In the genomic region with DNA sequence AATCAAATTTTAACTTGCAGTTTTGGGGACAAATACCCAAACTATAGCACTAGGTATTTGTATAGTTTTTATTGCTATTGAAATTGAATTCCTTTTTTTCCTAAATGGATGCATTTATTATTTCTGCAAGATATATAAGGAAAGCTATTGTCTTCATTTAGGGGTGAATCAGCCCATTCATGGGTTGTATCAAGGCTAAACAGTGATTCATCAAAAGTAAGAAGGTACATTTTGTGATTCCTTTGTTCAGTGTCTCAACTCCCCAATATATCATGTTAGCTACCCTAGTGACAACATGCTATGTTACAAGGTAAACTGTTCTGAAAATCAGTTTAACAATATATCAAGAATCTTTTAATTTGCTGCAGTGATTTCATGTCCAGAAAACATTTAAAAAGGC, we compare ENCODE assay signal across 13 cellular contexts.
A peak's percentile ranks its signal among the peaks of the same experiment; 100 is the strongest.
DNase-seq lines count a peak whose midpoint lies in the region; ATAC-seq and TF ChIP-seq lines count a peak whose summit lies in the region.
"Had no signal": no experiment of that assay in that cellular context is flagged by ENCODE, and none has a peak within 500 bp of the region (broad histone marks: within the 10 kb centered on the region; RNA-seq: fewer than 3 reads in every experiment).

No MANE protein-coding gene starts in this region.

- no peak for ATAC-seq in left ventricle myocardium superior
- no peak for ATAC-seq in GM19397 (IDR thresholded peaks at IDR 0.05; ENCODE audit: unreplicated experiment)

- H3K27me3 ChIP-seq in left ventricle myocardium inferior (ENCODE audit: low read depth), result no peaks in the 10 kb centered on the region

- TF ChIP-seq CTCF in left ventricle myocardium inferior (IDR thresholded peaks at IDR 0.05; ENCODE audit: borderline replicate concordance), result no peak

- no peak overlapping the region for H3K4me3 ChIP-seq in left ventricle myocardium inferior

- H3K9me3 ChIP-seq in left ventricle myocardium inferior (replicated peaks), result no peaks in the 10 kb centered on the region
- H3K9me3 ChIP-seq: Caco-2 had no signal

- DNase-seq in left ventricle myocardium inferior (no peak), left ventricle myocardium superior (no peak), amniotic epithelial cell (ENCODE audit: low read depth) (peak; percentile 13), foreskin melanocyte (peak; percentile 12), NCI-H526 (lab: John Stamatoyannopoulos, UW) (no peak), EL (no peak)
- DNase-seq: Caco-2; CD4-positive, alpha-beta T cell; KG1; MV-4-11; NCI-H1694 treated with DMSO at 0.1 percent for 48 hours; NCI-H748 treated with DMSO at 0.1 percent for 48 hours had no signal

- H3K36me3 ChIP-seq in left ventricle myocardium inferior, result no peaks in the 10 kb centered on the region

- intact Hi-C loops in left ventricle myocardium inferior (cut with micrococcal nuclease) (no loop called here), left ventricle myocardium superior (cut with micrococcal nuclease) (no loop called here)

- peak overlapping the region; percentile 43 for H3K27ac ChIP-seq in left ventricle myocardium inferior (replicated peaks)

- H3K4me1 ChIP-seq in left ventricle myocardium inferior, result peaks cover 11% of the 10 kb centered on the region
- H3K4me1 ChIP-seq: Caco-2 had no signal

Comparison
In these comparisons a context has a peak if more than half of its experiments do, and no peak if none do; other contexts are left out.
1. DNase-seq: peak in amniotic epithelial cell (single experiment) and foreskin melanocyte (single experiment); none in left ventricle myocardium inferior (single experiment), left ventricle myocardium superior (single experiment), NCI-H526 (0 of 2) and EL (single experiment).